ENCODE assay signal across 1 cellular context in the genomic region with DNA sequence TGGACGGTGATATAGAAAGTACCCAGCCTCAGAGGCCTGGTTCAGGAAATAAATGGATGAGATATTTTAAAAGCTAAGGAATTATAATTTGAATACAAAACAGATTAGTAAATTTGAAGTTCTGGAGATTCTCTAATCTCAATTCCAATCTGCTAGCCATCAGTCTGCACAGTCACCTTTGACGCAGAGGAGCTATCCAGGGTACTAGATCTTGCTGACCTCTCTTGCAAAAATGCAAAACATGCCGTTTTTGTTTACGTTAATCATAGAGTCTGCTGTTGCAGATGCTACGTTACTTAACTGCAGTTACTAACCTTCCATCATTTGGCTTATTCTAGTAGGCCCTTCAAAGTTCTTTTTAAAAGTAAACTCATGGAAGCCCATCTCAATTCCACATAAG.
TF ChIP-seq lines count a peak whose summit lies in the region.

No MANE protein-coding gene starts in this region.

TF ChIP-seq in WTC11, 78 proteins besides CTCF, POLR2A, EP300 and RAD21 (continued from another document):
- TF ChIP-seq, protein P1, sequence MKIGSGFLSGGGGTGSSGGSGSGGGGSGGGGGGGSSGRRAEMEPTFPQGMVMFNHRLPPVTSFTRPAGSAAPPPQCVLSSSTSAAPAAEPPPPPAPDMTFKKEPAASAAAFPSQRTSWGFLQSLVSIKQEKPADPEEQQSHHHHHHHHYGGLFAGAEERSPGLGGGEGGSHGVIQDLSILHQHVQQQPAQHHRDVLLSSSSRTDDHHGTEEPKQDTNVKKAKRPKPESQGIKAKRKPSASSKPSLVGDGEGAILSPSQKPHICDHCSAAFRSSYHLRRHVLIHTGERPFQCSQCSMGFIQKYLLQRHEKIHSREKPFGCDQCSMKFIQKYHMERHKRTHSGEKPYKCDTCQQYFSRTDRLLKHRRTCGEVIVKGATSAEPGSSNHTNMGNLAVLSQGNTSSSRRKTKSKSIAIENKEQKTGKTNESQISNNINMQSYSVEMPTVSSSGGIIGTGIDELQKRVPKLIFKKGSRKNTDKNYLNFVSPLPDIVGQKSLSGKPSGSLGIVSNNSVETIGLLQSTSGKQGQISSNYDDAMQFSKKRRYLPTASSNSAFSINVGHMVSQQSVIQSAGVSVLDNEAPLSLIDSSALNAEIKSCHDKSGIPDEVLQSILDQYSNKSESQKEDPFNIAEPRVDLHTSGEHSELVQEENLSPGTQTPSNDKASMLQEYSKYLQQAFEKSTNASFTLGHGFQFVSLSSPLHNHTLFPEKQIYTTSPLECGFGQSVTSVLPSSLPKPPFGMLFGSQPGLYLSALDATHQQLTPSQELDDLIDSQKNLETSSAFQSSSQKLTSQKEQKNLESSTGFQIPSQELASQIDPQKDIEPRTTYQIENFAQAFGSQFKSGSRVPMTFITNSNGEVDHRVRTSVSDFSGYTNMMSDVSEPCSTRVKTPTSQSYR (CRISPR knock-in tag; IDR thresholded peaks at IDR 0.05) = no peak
- TF ChIP-seq, protein P2, sequence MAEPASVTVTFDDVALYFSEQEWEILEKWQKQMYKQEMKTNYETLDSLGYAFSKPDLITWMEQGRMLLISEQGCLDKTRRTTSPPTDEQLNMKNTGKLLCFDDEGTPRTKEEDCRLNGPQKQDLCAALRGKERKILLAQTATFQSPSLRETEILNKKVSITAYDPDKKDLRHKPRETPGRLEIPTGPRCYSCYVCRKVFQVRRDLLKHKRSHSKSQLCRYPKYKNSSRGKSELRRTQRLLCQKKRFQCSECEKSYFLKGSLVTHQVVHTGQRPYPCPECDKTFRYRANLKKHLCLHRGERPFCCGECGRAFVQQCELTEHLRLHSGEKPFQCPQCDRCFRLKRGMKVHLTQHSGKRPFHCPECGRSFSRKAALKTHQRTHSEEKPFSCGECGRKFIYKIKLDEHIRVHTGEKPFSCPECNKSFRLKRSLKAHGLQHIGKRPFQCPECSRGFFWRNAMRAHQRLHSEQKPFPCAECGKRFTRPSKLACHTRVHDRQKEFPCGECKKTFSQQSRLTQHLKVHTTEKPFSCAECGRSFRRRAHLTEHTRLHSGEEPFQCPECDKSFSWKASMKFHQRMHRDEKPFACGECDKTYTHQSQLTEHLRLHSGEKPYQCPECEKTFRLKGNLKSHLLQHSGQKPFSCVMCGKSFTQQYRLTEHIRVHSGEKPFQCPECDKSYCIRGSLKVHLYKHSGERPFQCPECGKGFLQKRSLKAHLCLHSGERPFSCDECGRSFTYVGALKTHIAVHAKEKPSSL (CRISPR knock-in tag; conservative IDR thresholded peaks at IDR 0.05) = no peak
- TF ChIP-seq EMX1 (CRISPR knock-in tag; IDR thresholded peaks at IDR 0.05) (no peak), JAZF1 (CRISPR knock-in tag; IDR thresholded peaks at IDR 0.05) (no peak), JUN (CRISPR knock-in tag; IDR thresholded peaks at IDR 0.05) (no peak), FOXK1 (CRISPR knock-in tag; IDR thresholded peaks at IDR 0.05) (no peak)
- TF ChIP-seq, protein P3, sequence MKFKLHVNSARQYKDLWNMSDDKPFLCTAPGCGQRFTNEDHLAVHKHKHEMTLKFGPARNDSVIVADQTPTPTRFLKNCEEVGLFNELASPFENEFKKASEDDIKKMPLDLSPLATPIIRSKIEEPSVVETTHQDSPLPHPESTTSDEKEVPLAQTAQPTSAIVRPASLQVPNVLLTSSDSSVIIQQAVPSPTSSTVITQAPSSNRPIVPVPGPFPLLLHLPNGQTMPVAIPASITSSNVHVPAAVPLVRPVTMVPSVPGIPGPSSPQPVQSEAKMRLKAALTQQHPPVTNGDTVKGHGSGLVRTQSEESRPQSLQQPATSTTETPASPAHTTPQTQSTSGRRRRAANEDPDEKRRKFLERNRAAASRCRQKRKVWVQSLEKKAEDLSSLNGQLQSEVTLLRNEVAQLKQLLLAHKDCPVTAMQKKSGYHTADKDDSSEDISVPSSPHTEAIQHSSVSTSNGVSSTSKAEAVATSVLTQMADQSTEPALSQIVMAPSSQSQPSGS (CRISPR knock-in tag; IDR thresholded peaks at IDR 0.05; ENCODE audit: borderline replicate concordance, low read depth) = no peak
- TF ChIP-seq, protein P4, sequence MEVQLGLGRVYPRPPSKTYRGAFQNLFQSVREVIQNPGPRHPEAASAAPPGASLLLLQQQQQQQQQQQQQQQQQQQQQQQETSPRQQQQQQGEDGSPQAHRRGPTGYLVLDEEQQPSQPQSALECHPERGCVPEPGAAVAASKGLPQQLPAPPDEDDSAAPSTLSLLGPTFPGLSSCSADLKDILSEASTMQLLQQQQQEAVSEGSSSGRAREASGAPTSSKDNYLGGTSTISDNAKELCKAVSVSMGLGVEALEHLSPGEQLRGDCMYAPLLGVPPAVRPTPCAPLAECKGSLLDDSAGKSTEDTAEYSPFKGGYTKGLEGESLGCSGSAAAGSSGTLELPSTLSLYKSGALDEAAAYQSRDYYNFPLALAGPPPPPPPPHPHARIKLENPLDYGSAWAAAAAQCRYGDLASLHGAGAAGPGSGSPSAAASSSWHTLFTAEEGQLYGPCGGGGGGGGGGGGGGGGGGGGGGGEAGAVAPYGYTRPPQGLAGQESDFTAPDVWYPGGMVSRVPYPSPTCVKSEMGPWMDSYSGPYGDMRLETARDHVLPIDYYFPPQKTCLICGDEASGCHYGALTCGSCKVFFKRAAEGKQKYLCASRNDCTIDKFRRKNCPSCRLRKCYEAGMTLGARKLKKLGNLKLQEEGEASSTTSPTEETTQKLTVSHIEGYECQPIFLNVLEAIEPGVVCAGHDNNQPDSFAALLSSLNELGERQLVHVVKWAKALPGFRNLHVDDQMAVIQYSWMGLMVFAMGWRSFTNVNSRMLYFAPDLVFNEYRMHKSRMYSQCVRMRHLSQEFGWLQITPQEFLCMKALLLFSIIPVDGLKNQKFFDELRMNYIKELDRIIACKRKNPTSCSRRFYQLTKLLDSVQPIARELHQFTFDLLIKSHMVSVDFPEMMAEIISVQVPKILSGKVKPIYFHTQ (CRISPR knock-in tag; IDR thresholded peaks at IDR 0.05) = no peak
- TF ChIP-seq, protein P5, sequence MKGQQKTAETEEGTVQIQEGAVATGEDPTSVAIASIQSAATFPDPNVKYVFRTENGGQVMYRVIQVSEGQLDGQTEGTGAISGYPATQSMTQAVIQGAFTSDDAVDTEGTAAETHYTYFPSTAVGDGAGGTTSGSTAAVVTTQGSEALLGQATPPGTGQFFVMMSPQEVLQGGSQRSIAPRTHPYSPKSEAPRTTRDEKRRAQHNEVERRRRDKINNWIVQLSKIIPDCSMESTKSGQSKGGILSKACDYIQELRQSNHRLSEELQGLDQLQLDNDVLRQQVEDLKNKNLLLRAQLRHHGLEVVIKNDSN (CRISPR knock-in tag; IDR thresholded peaks at IDR 0.05) = no peak
TF ChIP-seq in WTC11: peak in this region for 0.
